ENCODE assay signal across 12 cellular contexts in genomic region chr6:46655803-46656202, GRCh38. TPM values are rescaled to one million over a fixed set of nuclear protein-coding genes. Genes with fewer than 3 reads are reported as not detected.
DNase-seq lines count a peak whose midpoint lies in the region; ATAC-seq, FAIRE-seq and TF ChIP-seq lines count a peak whose summit lies in the region.
"Had no signal": no experiment of that assay in that cellular context is flagged by ENCODE, and none has a peak within 500 bp of the region (broad histone marks: within the 10 kb centered on the region; RNA-seq: fewer than 3 reads in every experiment).

No MANE protein-coding gene starts in this region.

- no peaks in the 10 kb centered on the region for H3K9me1 ChIP-seq in K562 (ENCODE audit: control insufficient read depth, insufficient read depth, low read length)

- DNase-seq in Jurkat, Clone E6-1 (ENCODE audit: low read depth, low spot score) = peak; percentile 24
- DNase-seq in K562 (ENCODE audit: extremely low read depth in 1 of 4, low spot score in 3 of 4) (peak; percentile 16 to 48 (median 24)), left kidney (ENCODE audit: low read depth, low spot score) (peak; percentile 45), COR-L47 (lab: John Stamatoyannopoulos, UW) (no peak)
- DNase-seq in central memory CD4-positive, alpha-beta T cell = no peak
- no peak for DNase-seq in activated T-cell treated with anti-CD3 and anti-CD28 coated beads, Interleukin-2, amount 50 U/mL, for 1 hour
- DNase-seq: activated naive CD8-positive, alpha-beta T cell treated with anti-CD3 and anti-CD28 coated beads, Interleukin-2, amount 10 ng/mL, durations not matched to agents 7 days and 5 days; gastrocnemius medialis; NCI-H2029 treated with DMSO at 0.1 percent for 48 hours had no signal

- POLR2A ChIA-PET in K562 (lab: Yijun Ruan, JAX) = interaction anchor here (1.2 kb wide), 1 partner anchor 12 kb away, joined by 5 read pairs; no protein-coding TSS in a partner anchor

- no peak for TF ChIP-seq EP300 in K562 (IDR thresholded peaks at IDR 0.05; ENCODE audit: low read length)

- H3K36me3 ChIP-seq in DOHH2 (ENCODE audit: control insufficient read depth, low read length) (peaks cover 36% of the 10 kb centered on the region), K562 (ENCODE audit: control insufficient read depth, insufficient read depth, low read length) (no peaks in the 10 kb centered on the region)

- no peak overlapping the region for H3K27ac ChIP-seq in DOHH2 (ENCODE audit: low read depth, low read length)
- H3K27ac ChIP-seq in K562 (ENCODE audit: extremely low read depth, low read depth, low read length) = no peak overlapping the region
- H3K27ac ChIP-seq: gastrocnemius medialis had no signal

- no peak overlapping the region for H3K9ac ChIP-seq in K562 (ENCODE audit: insufficient read depth in 1 of 2, low read depth in 2 of 2, low read length in 2 of 2)

- peak overlapping the region; percentile 12 for H3K4me2 ChIP-seq in DOHH2 (ENCODE audit: low read length)
- no peak overlapping the region for H3K4me2 ChIP-seq in K562 (ENCODE audit: insufficient read depth, low read length)

- no peaks in the 10 kb centered on the region for H3K9me3 ChIP-seq in DOHH2 (ENCODE audit: control insufficient read depth, insufficient read depth, low read length)
- H3K9me3 ChIP-seq in K562 (replicated peaks; ENCODE audit: control insufficient read depth, insufficient read depth, low read depth, low read length) = no peaks in the 10 kb centered on the region
- H3K9me3 ChIP-seq: gastrocnemius medialis had no signal

- no peaks in the 10 kb centered on the region; the same call in 1 of the 2 replicates for H3F3A ChIP-seq in DOHH2 (ENCODE audit: control insufficient read depth, insufficient read depth)

- H4K20me1 ChIP-seq in DOHH2 (ENCODE audit: control insufficient read depth, insufficient read depth, low read depth, low read length) = no peaks in the 10 kb centered on the region
- H4K20me1 ChIP-seq in K562 (replicated peaks; ENCODE audit: control insufficient read depth, insufficient read depth, low read length) = no peaks in the 10 kb centered on the region

- H3K79me2 ChIP-seq in DOHH2 (ENCODE audit: control insufficient read depth, low read length) (peaks cover 49% of the 10 kb centered on the region), K562 (ENCODE audit: control insufficient read depth, insufficient read depth, low read length) (no peaks in the 10 kb centered on the region)

- TF ChIP-seq CTCF in DOHH2 (IDR thresholded peaks at IDR 0.05; ENCODE audit: low read depth, low read length, poor library complexity, severe bottlenecking) = peak; percentile 61
- peak; percentile 39 to 52 (median 51); a peak in 5 of 6 replicates for TF ChIP-seq CTCF in K562 (IDR thresholded peaks at IDR 0.05 in 2 of 3, conservative IDR thresholded peaks at IDR 0.05 in 1 of 3; ENCODE audit: insufficient read depth in 2 of 3, low read depth in 1 of 3, low read length in 3 of 3)

- no peak for TF ChIP-seq RAD21 in K562 (CRISPR knock-in tag; conservative IDR thresholded peaks at IDR 0.05 in 1 of 2, IDR thresholded peaks at IDR 0.05 in 1 of 2)

- H3K4me1 ChIP-seq in DOHH2 (ENCODE audit: control insufficient read depth, low read length) (peaks cover 20% of the 10 kb centered on the region), K562 (replicated peaks in 1 of 2; ENCODE audit: control insufficient read depth in 2 of 2, insufficient read depth in 2 of 2, low read length in 2 of 2) (peaks cover 0 to 10% of the 10 kb centered on the region in 2 experiments; a peak in 2 of 5 replicates)

- WGBS in K562 (ENCODE audit: insufficient coverage, low coverage, missing lambda C conversion rate) = 1% methylated on average over 6 of the region's 6 CpGs

- ATAC-seq in K562 (peak; percentile 58), HG03457 (IDR thresholded peaks at IDR 0.05; ENCODE audit: unreplicated experiment) (no peak)
- ATAC-seq: gastrocnemius medialis had no signal

- H3K4me3 ChIP-seq in DOHH2 (ENCODE audit: low read length) (no peak overlapping the region), K562 (no peak overlapping the region)
- H3K4me3 ChIP-seq in Jurkat, Clone E6-1 (ENCODE audit: low read length) = no peak overlapping the region
- H3K4me3 ChIP-seq: gastrocnemius medialis had no signal

- in situ Hi-C loops in K562 (cut with MboI) = no loop called here

- FAIRE-seq in K562 (lab: Jason Lieb, UNC) = peak; percentile 11
- FAIRE-seq: TTC549 had no signal

- no peaks in the 10 kb centered on the region for H3K27me3 ChIP-seq in DOHH2 (ENCODE audit: control insufficient read depth, low read length)
- peaks cover 2 to 11% of the 10 kb centered on the region in 2 experiments; a peak in 3 of 5 replicates for H3K27me3 ChIP-seq in K562 (ENCODE audit: control insufficient read depth in 2 of 2, insufficient read depth in 2 of 2, low read length in 2 of 2)
- H3K27me3 ChIP-seq: gastrocnemius medialis had no signal

- intact Hi-C loops in K562 (cut with micrococcal nuclease) = no loop called here

- BruUV-seq in K562 (replicated peaks; lab: Mats Ljungman, UMichigan) = no TSS peak

- no peaks in the 10 kb centered on the region for H3K9me2 ChIP-seq in DOHH2 (replicated peaks; ENCODE audit: control insufficient read depth, low read length)

- TF ChIP-seq POLR2A in K562 (conservative IDR thresholded peaks at IDR 0.05) = no peak

- H2AFZ ChIP-seq in K562 (ENCODE audit: low read depth, low read length) = no peak overlapping the region

- CTCF ChIA-PET in K562 (lab: Yijun Ruan, JAX; ENCODE audit: low intra/inter-chr PET ratio) = no interaction called here

RNA-seq across cellular contexts. Expression of gene SLC25A27, which starts 3.0 kb away (rescaled TPM):
- polyA plus RNA-seq in Jurkat, Clone E6-1 (2012; ENCODE audit: insufficient read depth, insufficient read length) = 4.8 TPM
- 0.55 TPM in 1 of 2 replicates, not detected in the other for total RNA-seq in K562 (2011; cell fraction: chromatin; rRNA removed; ENCODE audit: low replicate concordance)
- total RNA-seq in K562 (2011; cell fraction: nucleolus; rRNA removed) = not detected in 2 replicates
- total RNA-seq in K562 (2011; cell fraction: nucleoplasm; rRNA removed) = 2.8 TPM in 1 of 2 replicates, not detected in the other
- total RNA-seq in K562 (2014; rRNA removed) (not detected in 2 replicates), K562 (2014; rRNA removed; fragmentation: Illumina TruSeq; extraction: Trizol) (not detected in 2 replicates), K562 (2015; rRNA removed; fragmentation: Illumina TruSeq; extraction: Trizol) (not detected in 2 replicates), K562 (2021) (not detected in 2 replicates)
- polyA plus RNA-seq in K562 (2011; rRNA removed) (not detected in 2 replicates), K562 (2014; fragmentation: Illumina TruSeq; extraction: Trizol) (not detected in 2 replicates), K562 (2014; fragmentation: Nextera tagmentation; extraction: Ambion mirVana) (not detected), K562 (2014; rRNA removed) (0.69 TPM in 1 of 2 replicates, not detected in the other)
- not detected in 2 replicates for polyA plus RNA-seq in K562 (2011; cell fraction: cytosol; rRNA removed)
- 0.35 TPM in 1 of 2 replicates, not detected in the other for polyA plus RNA-seq in K562 (2011; cell fraction: nucleus; rRNA removed)
- polyA plus RNA-seq in K562 (2012) = not detected in 2 replicates
- not detected in 2 replicates for polyA minus RNA-seq in K562 (2011; rRNA and poly(A)+ RNA removed)
- not detected in 2 replicates for polyA minus RNA-seq in K562 (2011; cell fraction: cytosol; rRNA and poly(A)+ RNA removed)
- polyA minus RNA-seq in K562 (2011; cell fraction: nucleus; rRNA and poly(A)+ RNA removed) = not detected in 2 replicates

RNA-seq across cellular contexts. Expression of gene CYP39A1, which starts 3.2 kb away (rescaled TPM):
- polyA plus RNA-seq in Jurkat, Clone E6-1 (2012; ENCODE audit: insufficient read depth, insufficient read length) = not detected
- not detected in 2 replicates for total RNA-seq in K562 (2011; cell fraction: chromatin; rRNA removed; ENCODE audit: low replicate concordance)
- total RNA-seq in K562 (2011; cell fraction: nucleolus; rRNA removed) = not detected in 2 replicates
- total RNA-seq in K562 (2011; cell fraction: nucleoplasm; rRNA removed) = not detected in 2 replicates
- not detected in 2 replicates for total RNA-seq in K562 (2014; rRNA removed)
- total RNA-seq in K562 (2014; rRNA removed; fragmentation: Illumina TruSeq; extraction: Trizol) = not detected in 2 replicates
- not detected in 2 replicates for total RNA-seq in K562 (2015; rRNA removed; fragmentation: Illumina TruSeq; extraction: Trizol)
- not detected in 2 replicates for total RNA-seq in K562 (2021)
- polyA plus RNA-seq in K562 (2011; rRNA removed) = not detected in 2 replicates
- not detected in 2 replicates for polyA plus RNA-seq in K562 (2011; cell fraction: cytosol; rRNA removed)
- not detected in 2 replicates for polyA plus RNA-seq in K562 (2011; cell fraction: nucleus; rRNA removed)
- not detected in 2 replicates for polyA plus RNA-seq in K562 (2012)
- not detected in 2 replicates for polyA plus RNA-seq in K562 (2014; fragmentation: Illumina TruSeq; extraction: Trizol)
- polyA plus RNA-seq in K562 (2014; fragmentation: Nextera tagmentation; extraction: Ambion mirVana) = not detected
- not detected in 2 replicates for polyA plus RNA-seq in K562 (2014; rRNA removed)
- not detected in 2 replicates for polyA minus RNA-seq in K562 (2011; rRNA and poly(A)+ RNA removed)
- polyA minus RNA-seq in K562 (2011; cell fraction: cytosol; rRNA and poly(A)+ RNA removed) = not detected in 2 replicates
- polyA minus RNA-seq in K562 (2011; cell fraction: nucleus; rRNA and poly(A)+ RNA removed) = not detected in 2 replicates
- total RNA-seq: activated naive CD8-positive, alpha-beta T cell treated with anti-CD3 and anti-CD28 coated beads, Interleukin-2, amount 10 ng/mL, durations not matched to agents 7 days and 5 days had no signal

RNA-seq across cellular contexts. Expression of gene TDRD6, which starts 31.9 kb away (rescaled TPM):
- polyA plus RNA-seq in Jurkat, Clone E6-1 (2012; ENCODE audit: insufficient read depth, insufficient read length) = not detected
- 0.14 TPM in 1 of 2 replicates, not detected in the other for total RNA-seq in K562 (2011; cell fraction: chromatin; rRNA removed; ENCODE audit: low replicate concordance)
- 0.13 and 0.17 TPM in 2 replicates for total RNA-seq in K562 (2011; cell fraction: nucleolus; rRNA removed)
- total RNA-seq in K562 (2011; cell fraction: nucleoplasm; rRNA removed) = 0.15 TPM in 1 of 2 replicates, not detected in the other
- total RNA-seq in K562 (2014; rRNA removed) (under 0.01 and 0.04 TPM in 2 replicates), K562 (2014; rRNA removed; fragmentation: Illumina TruSeq; extraction: Trizol) (0.10 and 0.15 TPM in 2 replicates), K562 (2015; rRNA removed; fragmentation: Illumina TruSeq; extraction: Trizol) (0.14 and 0.19 TPM in 2 replicates), K562 (2021) (0.11 and 0.22 TPM in 2 replicates)
- polyA plus RNA-seq in K562 (2011; rRNA removed) (0.01 and 0.21 TPM in 2 replicates), K562 (2014; fragmentation: Illumina TruSeq; extraction: Trizol) (0.03 and 0.13 TPM in 2 replicates), K562 (2014; fragmentation: Nextera tagmentation; extraction: Ambion mirVana) (under 1 TPM in 1 of 2 experiments, not detected in 1; 0.04 TPM), K562 (2014; rRNA removed) (0.53 TPM in 1 of 2 replicates, not detected in the other)
- polyA plus RNA-seq in K562 (2011; cell fraction: cytosol; rRNA removed) = 0.06 TPM in 1 of 2 replicates, not detected in the other
- polyA plus RNA-seq in K562 (2011; cell fraction: nucleus; rRNA removed) = not detected in 2 replicates
- polyA plus RNA-seq in K562 (2012) = 0.03 and 0.53 TPM in 2 replicates
- 0.15 and 0.18 TPM in 2 replicates for polyA minus RNA-seq in K562 (2011; rRNA and poly(A)+ RNA removed)
- not detected in 2 replicates for polyA minus RNA-seq in K562 (2011; cell fraction: cytosol; rRNA and poly(A)+ RNA removed)
- under 0.01 TPM in 1 of 2 replicates, not detected in the other for polyA minus RNA-seq in K562 (2011; cell fraction: nucleus; rRNA and poly(A)+ RNA removed)
- total RNA-seq: activated naive CD8-positive, alpha-beta T cell treated with anti-CD3 and anti-CD28 coated beads, Interleukin-2, amount 10 ng/mL, durations not matched to agents 7 days and 5 days had no signal

Comparison
In these comparisons a context has a peak if more than half of its experiments do, and no peak if none do; other contexts are left out.
1. DNase-seq: peak in Jurkat, Clone E6-1 (single experiment), K562 (4 of 4) and left kidney (single experiment); none in COR-L47 (single experiment), central memory CD4-positive, alpha-beta T cell (single experiment) and activated T-cell treated with anti-CD3 and anti-CD28 coated beads, Interleukin-2, amount 50 U/mL, for 1 hour (single experiment).